24 cellular contexts compared by ENCODE assay signal in the genomic region with DNA sequence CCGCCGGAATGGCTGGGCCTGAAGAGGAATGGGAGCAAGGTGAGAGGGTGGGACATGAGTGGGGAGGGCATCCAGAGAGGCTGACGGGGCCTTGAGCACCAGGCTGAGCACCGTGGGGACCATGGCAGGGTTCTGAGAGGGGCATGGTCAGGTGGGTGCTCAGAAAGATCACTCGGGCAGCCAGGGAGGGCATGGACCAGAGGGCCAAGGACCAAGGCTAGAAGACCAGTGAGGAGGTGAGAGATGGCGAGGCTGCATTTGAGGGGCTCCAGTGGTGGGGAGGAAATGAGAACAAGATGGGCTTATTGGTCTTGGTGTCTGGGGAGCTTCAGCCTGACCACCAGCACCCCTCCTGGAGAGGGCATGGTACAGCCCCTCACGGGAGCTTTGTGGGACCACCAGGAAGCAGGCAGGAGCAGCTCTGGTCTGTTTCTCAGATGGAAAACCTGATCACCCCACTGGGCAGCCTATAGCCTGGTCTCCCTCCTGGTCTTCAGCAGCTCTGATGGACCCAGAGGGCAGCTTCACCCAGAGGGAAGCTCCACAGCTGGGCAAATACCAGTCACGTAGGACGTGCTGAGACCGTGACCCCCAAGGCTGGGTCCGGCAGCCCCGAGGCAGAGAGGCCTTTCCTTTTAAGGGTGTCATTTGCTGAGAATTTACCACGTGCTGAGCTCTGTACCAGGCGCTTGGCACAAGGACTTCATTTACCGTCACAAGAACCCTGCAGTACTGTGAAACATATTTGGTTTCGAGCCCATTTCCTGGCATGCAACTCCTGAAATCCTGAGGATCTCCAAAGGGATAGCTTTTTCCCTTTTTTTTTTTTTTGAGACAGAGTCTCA. TPM values are rescaled to one million over a fixed set of nuclear protein-coding genes. Genes with fewer than 3 reads are reported as not detected.
DNase-seq lines count a peak whose midpoint lies in the region; ATAC-seq, FAIRE-seq and TF ChIP-seq lines count a peak whose summit lies in the region.
"Had no signal": no experiment of that assay in that cellular context is flagged by ENCODE, and none has a peak within 500 bp of the region (broad histone marks: within the 10 kb centered on the region; RNA-seq: fewer than 3 reads in every experiment).

No MANE protein-coding gene starts in this region.

- H3K36me3 Mint-ChIP-seq in chondrocyte (ENCODE audit: low read depth) (no peaks in the 10 kb centered on the region), progenitor cell of endocrine pancreas (ENCODE audit: insufficient read depth) (peaks cover 2% of the 10 kb centered on the region), T-helper 17 cell (ENCODE audit: low read depth) (peaks cover 1% of the 10 kb centered on the region)
- H3K36me3 Mint-ChIP-seq: CD4-positive, CD25-positive, alpha-beta regulatory T cell had no signal

- H3K27ac ChIP-seq in A549 (no peak overlapping the region), kidney (ENCODE audit: low read depth in 2 of 2, low read length in 2 of 2) (no peak overlapping the region), caudate nucleus (ENCODE audit: low read depth, low read length) (no peak overlapping the region)

- TF ChIP-seq EP300 in A549 (IDR thresholded peaks at IDR 0.05): no peak

- intact Hi-C loops in kidney (cut with DNase I): no loop called here

- WGBS in A549 (ENCODE audit: missing lambda C conversion rate): 82% methylated on average over 16 of the region's 16 CpGs

- no peaks in the 10 kb centered on the region for H3K9me3 Mint-ChIP-seq in chondrocyte (ENCODE audit: low read depth)
- H3K9me3 Mint-ChIP-seq in progenitor cell of endocrine pancreas (ENCODE audit: low read depth): peaks cover 4% of the 10 kb centered on the region
- H3K9me3 Mint-ChIP-seq: CD4-positive, CD25-positive, alpha-beta regulatory T cell had no signal

- H3K4me1 Mint-ChIP-seq in chondrocyte (ENCODE audit: low read depth): peaks cover 3% of the 10 kb centered on the region
- H3K4me1 Mint-ChIP-seq in progenitor cell of endocrine pancreas (ENCODE audit: low read depth): peaks cover 3% of the 10 kb centered on the region
- no peaks in the 10 kb centered on the region for H3K4me1 Mint-ChIP-seq in T-helper 17 cell
- H3K4me1 Mint-ChIP-seq: CD4-positive, CD25-positive, alpha-beta regulatory T cell had no signal

- H3K4me3 Mint-ChIP-seq in chondrocyte (ENCODE audit: unreplicated experiment) (no peak overlapping the region), progenitor cell of endocrine pancreas (ENCODE audit: low read depth) (no peak overlapping the region), T-helper 17 cell (no peak overlapping the region)
- H3K4me3 Mint-ChIP-seq: CD4-positive, CD25-positive, alpha-beta regulatory T cell had no signal

- no peaks in the 10 kb centered on the region for H3K36me3 ChIP-seq in kidney (ENCODE audit: control insufficient read depth in 1 of 2, insufficient read depth in 2 of 2, low read length in 2 of 2)

- TF ChIP-seq POLR2A in A549 (IDR thresholded peaks at IDR 0.05; ENCODE audit: low read length): no peak

- peak overlapping the region; percentile 1 for H3K27ac Mint-ChIP-seq in chondrocyte (ENCODE audit: unreplicated experiment)
- H3K27ac Mint-ChIP-seq in progenitor cell of endocrine pancreas: peak overlapping the region; percentile 45
- H3K27ac Mint-ChIP-seq in T-helper 17 cell: no peak overlapping the region
- H3K27ac Mint-ChIP-seq: CD4-positive, CD25-positive, alpha-beta regulatory T cell had no signal

- H3K4me3 ChIP-seq in A549 (no peak overlapping the region), kidney (ENCODE audit: low read length in 2 of 2) (no peak overlapping the region)
- H3K4me3 ChIP-seq: K562 had no signal

- TF ChIP-seq CTCF in A549 (IDR thresholded peaks at IDR 0.05) (no peak), chondrocyte (IDR thresholded peaks at IDR 0.05) (no peak), kidney (IDR thresholded peaks at IDR 0.05; ENCODE audit: borderline replicate concordance, extremely low read depth, insufficient read depth) (no peak), progenitor cell of endocrine pancreas (IDR thresholded peaks at IDR 0.05; ENCODE audit: unreplicated experiment) (no peak)

- H3K9ac ChIP-seq in kidney (ENCODE audit: low read length in 2 of 2): no peak overlapping the region

- H3K4me2 ChIP-seq in A549: no peak overlapping the region

- POLR2A ChIA-PET in A549 (lab: Yijun Ruan, JAX): interaction anchor here (2.3 kb wide), 1 partner anchor 12 kb away, joined by 9 read pairs; a partner anchor contains a TSS

- no peak for DNase-seq in A549 (ENCODE audit: low read depth in 1 of 2, low spot score in 1 of 2)
- DNase-seq in chondrocyte (ENCODE audit: low spot score): no peak
- peak; percentile 55 for DNase-seq in kidney
- no peak for DNase-seq in progenitor cell of endocrine pancreas (ENCODE audit: low spot score, unreplicated experiment)
- DNase-seq in T-helper 17 cell: no peak
- DNase-seq in NCI-H1048 (lab: John Stamatoyannopoulos, UW): no peak
- DNase-seq in caudate nucleus (lab: John Stamatoyannopoulos, UW): no peak
- no peak for DNase-seq in GM03348 (ENCODE audit: low spot score)
- DNase-seq: BE2C; CD4-positive, CD25-positive, alpha-beta regulatory T cell; COR-L47; DMS 273 treated with DMSO at 0.1 percent for 48 hours; DND-41; GOT3; NCI-H1105; NCI-H1694; NCI-H2081 treated with DMSO at 0.1 percent for 48 hours; NCI-H446 treated with DMSO at 0.1 percent for 48 hours; NK-92 treated with Interleukin-12 subunit alpha and Interleukin-12 subunit beta, amount 100 ng/mL, for 24 hours had no signal

- H3K27me3 Mint-ChIP-seq in chondrocyte (ENCODE audit: low read depth) (no peaks in the 10 kb centered on the region), progenitor cell of endocrine pancreas (no peaks in the 10 kb centered on the region), T-helper 17 cell (peaks cover 4% of the 10 kb centered on the region)
- H3K27me3 Mint-ChIP-seq: CD4-positive, CD25-positive, alpha-beta regulatory T cell had no signal

- no peak for TF ChIP-seq RAD21 in A549 (conservative IDR thresholded peaks at IDR 0.05 in 1 of 2, IDR thresholded peaks at IDR 0.05 in 1 of 2)

- H3K4me1 ChIP-seq in A549 (no peaks in the 10 kb centered on the region), kidney (ENCODE audit: control insufficient read depth in 1 of 2, insufficient read depth in 1 of 2, low read depth in 1 of 2, low read length in 2 of 2) (no peaks in the 10 kb centered on the region)
- H3K4me1 ChIP-seq: BE2C had no signal

- FAIRE-seq in A549 (lab: Jason Lieb, UNC) (no peak), kidney (lab: Jason Lieb, UNC) (no peak)
- FAIRE-seq: G401.6, GM19239, K562, RCC 7860 had no signal

- CTCF ChIA-PET in A549 (lab: Yijun Ruan, JAX): interaction anchor here (0.8 to 12.9 kb wide), 13 partner anchors 8 to 217 kb away, joined by 3 to 224 read pairs (median 4); a partner anchor contains a TSS

- H3K9me3 ChIP-seq in A549 (no peaks in the 10 kb centered on the region), kidney (ENCODE audit: control insufficient read depth in 1 of 2, low read length in 2 of 2) (no peaks in the 10 kb centered on the region), T-helper 17 cell (ENCODE audit: control insufficient read depth, low read length, poor library complexity, severe bottlenecking) (no peaks in the 10 kb centered on the region)
- H3K9me3 ChIP-seq: BE2C had no signal

- ATAC-seq in A549 (peak; percentile 21 to 39; a peak in 3 of 6 replicates), T-helper 17 cell (no peak)
- ATAC-seq: K562, Right ventricle myocardium inferior had no signal

TF ChIP-seq in A549, 52 proteins besides CTCF, POLR2A, EP300 and RAD21 (continues in another document):
- no peak for TF ChIP-seq JUN (IDR thresholded peaks at IDR 0.05)

RNA-seq across cellular contexts. Expression of a gene that starts 11.4 kb away (rescaled TPM):
- polyA plus RNA-seq in A549 (2011; rRNA removed) (27.7 and 32.7 TPM in 2 replicates), A549 (2017; fragmentation: RNase III; extraction: RNeasy Plus Mini Kit Qiagen cat#74134 plus additional on column Dnase treatment) (36.2 to 37.0 TPM (median 36.6 TPM) in 3 replicates), kidney (ENCODE audit: insufficient read depth, low read depth, low replicate concordance) (14.5 TPM)
- 10.2 and 14.4 TPM in 2 replicates for polyA plus RNA-seq in A549 (2012; cell fraction: cytosol; rRNA removed)
- 10.1 and 19.4 TPM in 2 replicates for polyA plus RNA-seq in A549 (2012; cell fraction: nucleus; rRNA removed)
- polyA minus RNA-seq in A549 (2011; rRNA and poly(A)+ RNA removed): 14.9 and 17.6 TPM in 2 replicates
- total RNA-seq in chondrocyte (31.3 to 34.8 TPM (median 33.7 TPM) in 3 replicates), kidney (41.5 TPM), progenitor cell of endocrine pancreas (90.4 and 90.9 TPM in 2 replicates), T-helper 17 cell (10 to 100 TPM; 37.0 to 42.9 TPM)

RNA-seq across cellular contexts. Expression of a gene that starts 35.4 kb away (rescaled TPM):
- polyA plus RNA-seq in A549 (2011; rRNA removed): 6.9 and 7.7 TPM in 2 replicates
- polyA plus RNA-seq in A549 (2012; cell fraction: cytosol; rRNA removed): 17.0 and 21.1 TPM in 2 replicates
- 44.0 and 47.1 TPM in 2 replicates for polyA plus RNA-seq in A549 (2012; cell fraction: nucleus; rRNA removed)
- 12.6 to 15.3 TPM (median 14.8 TPM) in 3 replicates for polyA plus RNA-seq in A549 (2017; fragmentation: RNase III; extraction: RNeasy Plus Mini Kit Qiagen cat#74134 plus additional on column Dnase treatment)
- polyA minus RNA-seq in A549 (2011; rRNA and poly(A)+ RNA removed): 10.2 and 11.8 TPM in 2 replicates
- total RNA-seq in chondrocyte: 5.0 to 8.0 TPM (median 5.1 TPM) in 3 replicates
- total RNA-seq in kidney: 6.0 TPM
- polyA plus RNA-seq in kidney (ENCODE audit: insufficient read depth, low read depth, low replicate concordance): 2.6 TPM
- total RNA-seq in progenitor cell of endocrine pancreas: 3.3 and 3.6 TPM in 2 replicates
- total RNA-seq in T-helper 17 cell: 1 to 10 TPM; 5.8 to 5.9 TPM

RNA-seq across cellular contexts. Expression of a gene that starts 56.5 kb away (rescaled TPM):
- polyA plus RNA-seq in A549 (2011; rRNA removed) (154 and 165 TPM in 2 replicates), A549 (2017; fragmentation: RNase III; extraction: RNeasy Plus Mini Kit Qiagen cat#74134 plus additional on column Dnase treatment) (151 to 158 TPM (median 156 TPM) in 3 replicates), kidney (ENCODE audit: insufficient read depth, low read depth, low replicate concordance) (46.3 TPM)
- polyA plus RNA-seq in A549 (2012; cell fraction: cytosol; rRNA removed): 89.1 and 107 TPM in 2 replicates
- 30.4 and 35.7 TPM in 2 replicates for polyA plus RNA-seq in A549 (2012; cell fraction: nucleus; rRNA removed)
- polyA minus RNA-seq in A549 (2011; rRNA and poly(A)+ RNA removed): 13.0 and 13.7 TPM in 2 replicates
- total RNA-seq in chondrocyte (25.8 to 29.1 TPM (median 28.3 TPM) in 3 replicates), kidney (16.5 TPM), progenitor cell of endocrine pancreas (28.0 and 29.0 TPM in 2 replicates), T-helper 17 cell (10 to 100 TPM; 10.2 to 14.3 TPM)

RNA-seq across cellular contexts. Expression of a gene that starts 58.8 kb away (rescaled TPM):
- polyA plus RNA-seq in A549 (2011; rRNA removed) (0.03 and 0.05 TPM in 2 replicates), A549 (2017; fragmentation: RNase III; extraction: RNeasy Plus Mini Kit Qiagen cat#74134 plus additional on column Dnase treatment) (0.09 to 0.13 TPM in 2 of 3 replicates, not detected in the other), kidney (ENCODE audit: insufficient read depth, low read depth, low replicate concordance) (3.1 TPM)
- 0.03 and 0.04 TPM in 2 replicates for polyA plus RNA-seq in A549 (2012; cell fraction: cytosol; rRNA removed)
- 0.17 and 0.37 TPM in 2 replicates for polyA plus RNA-seq in A549 (2012; cell fraction: nucleus; rRNA removed)
- polyA minus RNA-seq in A549 (2011; rRNA and poly(A)+ RNA removed): 0.10 and 0.21 TPM in 2 replicates
- total RNA-seq in chondrocyte (not detected in 3 replicates), kidney (11.2 TPM), progenitor cell of endocrine pancreas (0.19 and 0.60 TPM in 2 replicates), T-helper 17 cell (10 to 100 TPM in 1 of 2 donors, 1 to 10 TPM in 1; 4.2 to 15.0 TPM)
- polyA plus RNA-seq: CD4-positive, CD25-positive, alpha-beta regulatory T cell had no signal
